ENCODE assay signal across 17 cellular contexts in the genomic region with DNA sequence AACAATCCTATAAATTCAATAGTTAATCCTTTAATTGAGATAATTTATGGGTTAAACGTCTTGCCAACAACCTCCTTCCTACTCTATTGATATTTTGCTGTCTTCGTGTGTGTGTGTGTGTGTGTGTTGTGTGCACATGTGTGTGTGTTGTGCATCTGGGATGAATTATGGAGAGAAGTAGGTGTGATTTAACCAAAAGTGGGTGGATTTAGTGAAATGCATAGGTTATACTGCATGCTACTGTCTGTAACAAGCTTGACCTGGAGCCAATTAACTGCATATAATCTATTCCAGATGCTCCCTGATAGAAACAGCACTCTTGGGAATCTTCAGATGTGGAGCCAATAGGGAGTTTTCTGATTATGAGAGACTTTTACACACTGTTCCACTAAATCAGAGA.
"Had no signal": no experiment of that assay in that cellular context is flagged by ENCODE, and none has a peak within 500 bp of the region (broad histone marks: within the 10 kb centered on the region; RNA-seq: fewer than 3 reads in every experiment).

No MANE protein-coding gene starts in this region.

- H3K27me3 ChIP-seq: adrenal gland, gastrocnemius medialis, sigmoid colon had no signal

- DNase-seq: activated B cell treated with CpG ODN at 0.5 μM for 24 hours; activated CD4-positive, alpha-beta T cell treated with anti-CD3 and anti-CD28 coated beads, Interleukin-2, amount 10 ng/mL, durations not matched to agents 7 days and 5 days; activated CD8-positive, alpha-beta memory T cell treated with anti-CD3 and anti-CD28 coated beads for 24 hours; activated naive CD4-positive, alpha-beta T cell treated with anti-CD3 and anti-CD28 coated beads for 36 hours; adrenal gland; central memory CD4-positive, alpha-beta T cell; endodermal cell; erythroblast; gastrocnemius medialis; islet precursor cell; left ventricle myocardium superior; mesenchymal stem cell; sigmoid colon; stimulated activated CD4-positive, alpha-beta T cell treated with anti-CD3 and anti-CD28 coated beads, Interleukin-12 subunit alpha, Interleukin-12 subunit beta, amount 100 ng/mL, for 4 hours; stimulated activated naive CD4-positive, alpha-beta T cell had no signal

- H3K36me3 ChIP-seq: adrenal gland, gastrocnemius medialis, sigmoid colon had no signal

- H3K9me3 Mint-ChIP-seq: activated B cell treated with CpG ODN at 0.5 μM for 24 hours; activated CD4-positive, alpha-beta T cell treated with anti-CD3 and anti-CD28 coated beads, Interleukin-2, amount 10 ng/mL, durations not matched to agents 7 days and 5 days; activated naive CD4-positive, alpha-beta T cell treated with anti-CD3 and anti-CD28 coated beads for 36 hours; dendritic cell treated with granulocyte-macrophage colony-stimulating factor and Interleukin-4, amounts not matched to agents 40 ng/mL and 50 ng/mL, for 4 days; endodermal cell had no signal

- H3K9me3 ChIP-seq: adrenal gland, gastrocnemius medialis, sigmoid colon had no signal

- ATAC-seq: activated T-helper 17 cell treated with anti-CD3 and anti-CD28 coated beads, Interleukin-2, amount 50 U/mL, for 72 hours; gastrocnemius medialis; left ventricle myocardium superior had no signal

- H3K4me1 Mint-ChIP-seq: activated B cell treated with CpG ODN at 0.5 μM for 24 hours; activated CD4-positive, alpha-beta T cell treated with anti-CD3 and anti-CD28 coated beads, Interleukin-2, amount 10 ng/mL, durations not matched to agents 7 days and 5 days; activated T-helper 17 cell treated with anti-CD3 and anti-CD28 coated beads, Interleukin-2, amount 50 U/mL, for 72 hours; endodermal cell had no signal

- H3K27me3 Mint-ChIP-seq: activated B cell treated with CpG ODN at 0.5 μM for 24 hours; activated CD4-positive, alpha-beta T cell treated with anti-CD3 and anti-CD28 coated beads, Interleukin-2, amount 10 ng/mL, durations not matched to agents 7 days and 5 days; activated T-helper 17 cell treated with anti-CD3 and anti-CD28 coated beads, Interleukin-2, amount 50 U/mL, for 72 hours; dendritic cell treated with granulocyte-macrophage colony-stimulating factor and Interleukin-4, amounts not matched to agents 40 ng/mL and 50 ng/mL, for 4 days had no signal

- H3K4me3 ChIP-seq: adrenal gland, gastrocnemius medialis, sigmoid colon had no signal

- H3K27ac Mint-ChIP-seq: activated B cell treated with CpG ODN at 0.5 μM for 24 hours; activated CD4-positive, alpha-beta T cell treated with anti-CD3 and anti-CD28 coated beads, Interleukin-2, amount 10 ng/mL, durations not matched to agents 7 days and 5 days; activated naive CD4-positive, alpha-beta T cell treated with anti-CD3 and anti-CD28 coated beads for 36 hours; activated T-helper 17 cell treated with anti-CD3 and anti-CD28 coated beads, Interleukin-2, amount 50 U/mL, for 72 hours; dendritic cell treated with granulocyte-macrophage colony-stimulating factor and Interleukin-4, amounts not matched to agents 40 ng/mL and 50 ng/mL, for 4 days; endodermal cell had no signal

- H3K27ac ChIP-seq: adrenal gland, gastrocnemius medialis, sigmoid colon had no signal

- H3K4me1 ChIP-seq: adrenal gland, gastrocnemius medialis, sigmoid colon had no signal

- H3K4me3 Mint-ChIP-seq: activated B cell treated with CpG ODN at 0.5 μM for 24 hours; activated CD4-positive, alpha-beta T cell treated with anti-CD3 and anti-CD28 coated beads, Interleukin-2, amount 10 ng/mL, durations not matched to agents 7 days and 5 days; activated naive CD4-positive, alpha-beta T cell treated with anti-CD3 and anti-CD28 coated beads for 36 hours; activated T-helper 17 cell treated with anti-CD3 and anti-CD28 coated beads, Interleukin-2, amount 50 U/mL, for 72 hours; dendritic cell treated with granulocyte-macrophage colony-stimulating factor and Interleukin-4, amounts not matched to agents 40 ng/mL and 50 ng/mL, for 4 days; endodermal cell had no signal
